In the genomic region with DNA sequence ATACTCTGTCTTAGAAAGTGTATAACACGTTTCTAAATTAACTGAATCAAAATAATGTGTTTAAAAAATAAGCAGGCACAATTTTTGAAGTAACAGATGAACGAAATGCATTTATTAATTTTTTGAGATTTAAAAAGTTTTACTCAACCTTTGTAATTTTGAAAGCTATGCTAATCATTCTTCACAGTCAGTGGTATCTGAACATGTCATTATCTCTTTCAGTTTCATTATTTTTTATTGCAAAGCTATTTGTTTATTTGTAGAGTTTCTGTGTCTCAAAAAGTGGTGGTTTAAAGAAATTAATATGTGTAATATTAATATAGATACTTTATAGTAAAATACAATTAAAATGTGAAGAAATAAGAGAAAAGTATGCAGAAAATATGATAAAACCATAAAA, we compare ENCODE assay signal across 28 cellular contexts. TPM values are rescaled to one million over a fixed set of nuclear protein-coding genes. Genes with fewer than 3 reads are reported as not detected.
"Had no signal": no experiment of that assay in that cellular context is flagged by ENCODE, and none has a peak within 500 bp of the region (broad histone marks: within the 10 kb centered on the region; RNA-seq: fewer than 3 reads in every experiment).

No MANE protein-coding gene starts in this region.

- H3K4me3 Mint-ChIP-seq: activated CD4-positive, alpha-beta memory T cell treated with anti-CD3 and anti-CD28 coated beads, Interleukin-2, amount 10 ng/mL, durations not matched to agents 7 days and 5 days; activated naive CD4-positive, alpha-beta T cell treated with anti-CD3 and anti-CD28 coated beads, Interleukin-2, amount 50 U/mL, for 24 hours; activated naive CD8-positive, alpha-beta T cell treated with anti-CD3 and anti-CD28 coated beads, Interleukin-2, amount 10 ng/mL, durations not matched to agents 7 days and 5 days; activated T-cell treated with anti-CD3 and anti-CD28 coated beads, Interleukin-2, amount 50 U/mL, for 72 hours; activated T-helper 17 cell treated with anti-CD3 and anti-CD28 coated beads, Interleukin-2, amount 50 U/mL, for 72 hours; central memory CD8-positive, alpha-beta T cell had no signal

- ATAC-seq: activated T-cell treated with anti-CD3 and anti-CD28 coated beads, Interleukin-2, amount 50 U/mL, for 72 hours; activated T-helper 17 cell treated with anti-CD3 and anti-CD28 coated beads, Interleukin-2, amount 50 U/mL, for 72 hours had no signal

- H3K27ac Mint-ChIP-seq: activated CD4-positive, alpha-beta memory T cell treated with anti-CD3 and anti-CD28 coated beads, Interleukin-2, amount 10 ng/mL, durations not matched to agents 7 days and 5 days; activated naive CD4-positive, alpha-beta T cell treated with anti-CD3 and anti-CD28 coated beads, Interleukin-2, amount 50 U/mL, for 24 hours; activated naive CD8-positive, alpha-beta T cell treated with anti-CD3 and anti-CD28 coated beads, Interleukin-2, amount 10 ng/mL, durations not matched to agents 7 days and 5 days; activated T-cell treated with anti-CD3 and anti-CD28 coated beads, Interleukin-2, amount 50 U/mL, for 72 hours; activated T-helper 17 cell treated with anti-CD3 and anti-CD28 coated beads, Interleukin-2, amount 50 U/mL, for 72 hours had no signal

- H3K9me3 Mint-ChIP-seq: activated CD4-positive, alpha-beta memory T cell treated with anti-CD3 and anti-CD28 coated beads, Interleukin-2, amount 10 ng/mL, durations not matched to agents 7 days and 5 days; activated naive CD4-positive, alpha-beta T cell treated with anti-CD3 and anti-CD28 coated beads, Interleukin-2, amount 50 U/mL, for 24 hours; activated naive CD8-positive, alpha-beta T cell treated with anti-CD3 and anti-CD28 coated beads, Interleukin-2, amount 10 ng/mL, durations not matched to agents 7 days and 5 days; activated T-helper 17 cell treated with anti-CD3 and anti-CD28 coated beads, Interleukin-2, amount 50 U/mL, for 72 hours had no signal

- DNase-seq: activated CD4-positive, alpha-beta memory T cell treated with anti-CD3 and anti-CD28 coated beads, Interleukin-2, amount 10 ng/mL, durations not matched to agents 7 days and 5 days; activated CD4-positive, alpha-beta T cell treated with anti-CD3 and anti-CD28 coated beads for 1 hour; activated CD4-positive, alpha-beta T cell treated with anti-CD3 and anti-CD28 coated beads for 48 hours; activated CD4-positive, CD25-positive, alpha-beta regulatory T cell; activated CD8-positive, alpha-beta memory T cell treated with anti-CD3 and anti-CD28 coated beads for 24 hours; activated gamma-delta T cell; activated naive CD4-positive, alpha-beta T cell treated with Interleukin-2 at 50 U/mL for 16 hours; activated naive CD8-positive, alpha-beta T cell treated with anti-CD3 and anti-CD28 coated beads, Interleukin-2, amount 10 ng/mL, durations not matched to agents 7 days and 5 days; activated T-cell treated with anti-CD3 and anti-CD28 coated beads, Interleukin-2, amount 50 U/mL, for 1 hour; activated T-cell treated with anti-CD3 and anti-CD28 coated beads, Interleukin-2, amount 50 U/mL, for 72 hours; amygdala; NCI-H1048; NCI-H1105 treated with DMSO at 0.1 percent for 48 hours; NCI-H1436; NCI-H1694; NCI-H1930; NCI-H345; NCI-H524 treated with DMSO at 0.1 percent for 48 hours; NK-92 treated with Interleukin-12 subunit alpha and Interleukin-12 subunit beta, amount 100 ng/mL, for 24 hours; Right ventricle myocardium superior; T1000; WERI-Rb-1 had no signal

- H3K4me1 Mint-ChIP-seq: activated CD4-positive, alpha-beta memory T cell treated with anti-CD3 and anti-CD28 coated beads, Interleukin-2, amount 10 ng/mL, durations not matched to agents 7 days and 5 days; activated naive CD4-positive, alpha-beta T cell treated with anti-CD3 and anti-CD28 coated beads, Interleukin-2, amount 50 U/mL, for 24 hours; activated T-helper 17 cell treated with anti-CD3 and anti-CD28 coated beads, Interleukin-2, amount 50 U/mL, for 72 hours; central memory CD8-positive, alpha-beta T cell had no signal

- H3K36me3 Mint-ChIP-seq: activated naive CD4-positive, alpha-beta T cell treated with anti-CD3 and anti-CD28 coated beads, Interleukin-2, amount 50 U/mL, for 24 hours; activated naive CD8-positive, alpha-beta T cell treated with anti-CD3 and anti-CD28 coated beads, Interleukin-2, amount 10 ng/mL, durations not matched to agents 7 days and 5 days had no signal

RNA-seq across cellular contexts. Expression of a gene that starts 11.2 kb away (rescaled TPM):
- total RNA-seq: activated CD4-positive, alpha-beta memory T cell treated with anti-CD3 and anti-CD28 coated beads, Interleukin-2, amount 10 ng/mL, durations not matched to agents 7 days and 5 days; activated naive CD8-positive, alpha-beta T cell treated with anti-CD3 and anti-CD28 coated beads, Interleukin-2, amount 10 ng/mL, durations not matched to agents 7 days and 5 days; activated T-cell treated with anti-CD3 and anti-CD28 coated beads, Interleukin-2, amount 50 U/mL, for 72 hours; activated T-helper 17 cell treated with anti-CD3 and anti-CD28 coated beads, Interleukin-2, amount 50 U/mL, for 72 hours; OCI-LY7; T-helper 1 cell treated with Interleukin-12 subunit alpha and Interleukin-12 subunit beta and Interleukin-4 antibody, amounts not matched to agents 30 ng/mL and 1 ng/mL, for 36 hours; T-helper 2 cell treated with Interferon-gamma antibody and Interleukin-4, amounts not matched to agents 100 ng/mL and 5 ng/mL, for 36 hours had no signal
